ENCODE assay signal across 29 cellular contexts in the genomic region with DNA sequence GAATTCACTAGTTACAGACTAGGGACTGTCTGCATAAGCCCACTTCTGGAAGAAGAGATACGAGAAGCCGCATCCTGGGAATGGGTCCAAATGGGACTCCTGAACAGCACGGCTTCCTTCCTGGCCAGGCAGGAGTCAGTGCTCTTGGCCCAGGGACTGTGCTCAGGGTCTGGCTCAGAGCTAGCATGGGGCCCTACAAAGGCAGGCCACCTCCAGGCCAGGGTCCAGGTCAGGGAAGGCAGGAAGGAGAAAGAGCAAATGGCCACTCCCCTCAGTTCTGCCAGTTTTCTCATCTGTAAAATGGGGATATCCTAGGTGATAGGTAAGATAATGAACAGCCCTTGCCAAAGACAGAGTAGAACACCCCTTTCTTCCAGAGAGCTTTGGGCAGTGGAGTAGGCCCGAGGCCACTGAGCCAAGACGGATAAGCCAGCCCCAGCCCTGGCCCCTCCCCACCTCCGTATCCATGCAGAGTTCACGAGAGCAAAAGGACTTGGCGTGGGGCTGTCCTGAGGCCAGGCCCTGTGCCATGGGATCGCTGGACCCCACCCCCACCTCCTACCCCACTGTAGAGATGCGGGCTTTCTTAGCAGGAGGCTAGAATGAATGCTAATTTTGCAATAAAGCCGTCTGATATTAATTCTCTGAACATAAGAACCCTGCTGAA.
"Had no signal": no experiment of that assay in that cellular context is flagged by ENCODE, and none has a peak within 500 bp of the region (broad histone marks: within the 10 kb centered on the region; RNA-seq: fewer than 3 reads in every experiment).

No MANE protein-coding gene starts in this region.

- H3K27me3 ChIP-seq: dorsolateral prefrontal cortex, esophagus muscularis mucosa, foreskin keratinocyte, gastroesophageal sphincter, heart right ventricle, left lung, ovary, right lobe of liver, stomach, thyroid gland, vagina had no signal

- FAIRE-seq: islet of Langerhans, small intestine had no signal

- H3K27ac ChIP-seq: dorsolateral prefrontal cortex, esophagus muscularis mucosa, foreskin keratinocyte, gastroesophageal sphincter, heart right ventricle, left lung, ovary, psoas muscle, right lobe of liver, stomach, thyroid gland, vagina had no signal

- H3K4me1 ChIP-seq: foreskin keratinocyte, left lung, psoas muscle, thyroid gland had no signal

- DNase-seq: cortex of kidney; effector CD4-positive, alpha-beta T cell; foreskin keratinocyte; heart right ventricle; hippocampal formation; left cardiac atrium; left lung; mammary epithelial cell; mesendoderm; naive thymus-derived CD8-positive, alpha-beta T cell; nephron progenitor cell; occipital lobe; ovary; psoas muscle; right lobe of liver; stimulated activated CD4-positive, alpha-beta T cell treated with anti-CD3 and anti-CD28 coated beads, Interleukin-12 subunit alpha, Interleukin-12 subunit beta, amount 100 ng/mL, for 4 hours; stimulated activated CD4-positive, alpha-beta T cell treated with anti-CD3 and anti-CD28 coated beads, Interleukin-1b, Interleukin-23, amount 100 ng/mL, for 48 hours; stimulated activated CD4-positive, alpha-beta T cell treated with anti-CD3 and anti-CD28 coated beads, Interleukin-4, amount 100 ng/mL, for 1 hour; stimulated activated naive CD4-positive, alpha-beta T cell treated with Interleukin-2 at 50 U/mL for 16 hours; stomach; thyroid gland; trophoblast cell had no signal

- ATAC-seq: foreskin keratinocyte; gastroesophageal sphincter; heart right ventricle; left lung; naive thymus-derived CD8-positive, alpha-beta T cell; psoas muscle; stimulated activated effector memory CD8-positive, alpha-beta T cell treated with anti-CD3 and anti-CD28 coated beads, Interleukin-12 subunit alpha, Interleukin-12 subunit beta, amount 100 ng/mL, for 72 hours had no signal

- H3K9me3 ChIP-seq: esophagus muscularis mucosa, gastroesophageal sphincter, heart right ventricle, left lung, ovary, psoas muscle, right lobe of liver, stomach, thyroid gland, vagina had no signal

- H3K4me3 ChIP-seq: dorsolateral prefrontal cortex, esophagus muscularis mucosa, gastroesophageal sphincter, heart right ventricle, left lung, ovary, psoas muscle, right lobe of liver, stomach, thyroid gland, vagina had no signal

- H3K36me3 ChIP-seq: ovary, right lobe of liver had no signal
